ENCODE assay signal across 8 cellular contexts in the genomic region with DNA sequence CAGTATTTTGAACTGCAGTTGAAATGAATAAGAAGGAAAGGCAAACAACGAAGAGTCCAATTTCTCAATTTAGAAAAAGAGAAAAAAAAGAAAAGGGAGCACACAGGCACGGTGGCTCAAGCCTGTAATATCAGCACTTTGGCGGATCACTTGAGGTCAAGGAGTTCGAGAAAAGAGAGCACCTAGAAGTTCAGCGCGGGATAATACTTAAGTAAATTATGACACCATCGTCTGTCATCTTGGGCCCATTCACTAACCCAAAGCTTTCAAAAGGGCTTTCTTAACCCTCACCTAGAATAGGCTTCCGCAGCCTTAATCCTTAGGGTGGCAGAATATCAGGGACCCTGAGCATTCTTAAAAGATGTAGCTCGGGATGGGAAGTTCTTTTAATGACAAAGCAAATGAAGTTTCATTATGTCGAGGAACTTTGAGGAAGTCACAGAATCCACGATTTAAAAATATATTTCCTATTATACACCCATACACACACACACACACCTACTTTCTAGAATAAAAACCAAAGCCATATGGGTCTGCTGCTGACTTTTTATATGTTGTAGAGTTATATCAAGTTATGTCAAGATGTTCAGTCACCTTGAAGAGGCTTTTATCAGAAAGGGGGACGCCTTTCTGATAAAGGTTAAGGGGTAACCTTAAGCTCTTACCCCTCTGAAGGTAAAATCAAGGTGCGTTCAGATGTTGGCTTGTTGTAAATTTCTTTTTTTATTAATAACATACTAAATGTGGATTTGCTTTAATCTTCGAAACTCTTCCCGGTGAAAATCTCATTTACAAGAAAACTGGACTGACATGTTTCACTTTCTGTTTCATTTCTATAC. TPM values are rescaled to one million over a fixed set of nuclear protein-coding genes. Genes with fewer than 3 reads are reported as not detected.
DNase-seq lines count a peak whose midpoint lies in the region; ATAC-seq, FAIRE-seq and TF ChIP-seq lines count a peak whose summit lies in the region.

No MANE protein-coding gene starts in this region.

- CTCF ChIA-PET in Calu3 (lab: Charles Lee), result interaction anchor here (0.7 to 1.3 kb wide), 5 partner anchors 10 to 1173 kb away, joined by 3 to 5 read pairs (median 3); no protein-coding TSS in a partner anchor

- H3K27me3 ChIP-seq in NT2/D1 (ENCODE audit: insufficient read depth, insufficient read length) (peaks cover 10% of the 10 kb centered on the region), neutrophil (no peaks in the 10 kb centered on the region)

- H3K9ac ChIP-seq in NT2/D1 (ENCODE audit: insufficient read length, low read depth), result no peak overlapping the region

- H3K4me1 ChIP-seq in NT2/D1 (ENCODE audit: insufficient read depth, insufficient read length), result no peaks in the 10 kb centered on the region
- H3K4me1 ChIP-seq in neutrophil (ENCODE audit: control insufficient read depth in 1 of 2, insufficient read depth in 1 of 2, low read depth in 1 of 2, low read length in 1 of 2), result peaks cover 22 to 38% of the 10 kb centered on the region in 2 experiments

- H3K27ac ChIP-seq in neutrophil, result peak overlapping the region; percentile 81

- H3K27ac Mint-ChIP-seq in Calu3 (ENCODE audit: unreplicated experiment), result peak overlapping the region; percentile 76

- H3K4me3 Mint-ChIP-seq in Calu3 (ENCODE audit: low read depth, unreplicated experiment), result peak overlapping the region; percentile 79

- peak overlapping the region; percentile 0 for H3K4me3 ChIP-seq in NT2/D1 (ENCODE audit: insufficient read length, low read depth)
- H3K4me3 ChIP-seq in neutrophil (ENCODE audit: low read depth in 1 of 2, low read length in 1 of 2), result peak overlapping the region; percentile 66

- H3K9me3 ChIP-seq in NT2/D1 (ENCODE audit: insufficient read depth, low read length) (no peaks in the 10 kb centered on the region), neutrophil (no peaks in the 10 kb centered on the region)

- DNase-seq in Calu3 (no peak), NT2/D1 (ENCODE audit: low read depth, low spot score) (no peak), putamen (ENCODE audit: low spot score) (no peak), kidney tubule cell (ENCODE audit: low spot score) (no peak), iPS-NIHi11 (ENCODE audit: low spot score) (no peak)

- H3K36me3 Mint-ChIP-seq in Calu3 (ENCODE audit: insufficient read depth, unreplicated experiment), result peaks cover 7% of the 10 kb centered on the region

- no peaks in the 10 kb centered on the region for H3K27me3 Mint-ChIP-seq in Calu3 (ENCODE audit: unreplicated experiment)

- peak; percentile 29 for FAIRE-seq in endometrium (lab: Jason Lieb, UNC)

- H3K36me3 ChIP-seq in NT2/D1 (ENCODE audit: insufficient read depth, insufficient read length, low read length) (no peaks in the 10 kb centered on the region), neutrophil (no peaks in the 10 kb centered on the region)

- no peaks in the 10 kb centered on the region for H3K9me3 Mint-ChIP-seq in Calu3 (ENCODE audit: low read depth, unreplicated experiment)

- TF ChIP-seq CTCF in Calu3 (IDR thresholded peaks at IDR 0.05; ENCODE audit: unreplicated experiment) (no peak), neutrophil (IDR thresholded peaks at IDR 0.05) (no peak)

- intact Hi-C loops in Calu3 (cut with micrococcal nuclease; ENCODE audit: unreplicated experiment), result loop anchor here (1.0 to 10.0 kb wide), 4 partner anchors 7 to 695 kb away; no protein-coding TSS in a partner anchor

- BruUV-seq in Calu3 (replicated peaks; lab: Mats Ljungman, UMichigan), result no TSS peak

- no peak for ATAC-seq in HG02642 (IDR thresholded peaks at IDR 0.05; ENCODE audit: poor library complexity, unreplicated experiment)

- H3K4me1 Mint-ChIP-seq in Calu3 (ENCODE audit: low read depth, unreplicated experiment), result peaks cover 33% of the 10 kb centered on the region

RNA-seq across cellular contexts. Expression of a gene that starts 0.6 kb away (rescaled TPM):
- total RNA-seq in Calu3 (2022), result 1.9 and 3.6 TPM in 2 replicates

RNA-seq across cellular contexts. Expression of a gene that starts 12.0 kb away (rescaled TPM):
- 15.1 and 17.4 TPM in 2 replicates for total RNA-seq in Calu3 (2022)
